15 cellular contexts compared by ENCODE assay signal in the genomic region with DNA sequence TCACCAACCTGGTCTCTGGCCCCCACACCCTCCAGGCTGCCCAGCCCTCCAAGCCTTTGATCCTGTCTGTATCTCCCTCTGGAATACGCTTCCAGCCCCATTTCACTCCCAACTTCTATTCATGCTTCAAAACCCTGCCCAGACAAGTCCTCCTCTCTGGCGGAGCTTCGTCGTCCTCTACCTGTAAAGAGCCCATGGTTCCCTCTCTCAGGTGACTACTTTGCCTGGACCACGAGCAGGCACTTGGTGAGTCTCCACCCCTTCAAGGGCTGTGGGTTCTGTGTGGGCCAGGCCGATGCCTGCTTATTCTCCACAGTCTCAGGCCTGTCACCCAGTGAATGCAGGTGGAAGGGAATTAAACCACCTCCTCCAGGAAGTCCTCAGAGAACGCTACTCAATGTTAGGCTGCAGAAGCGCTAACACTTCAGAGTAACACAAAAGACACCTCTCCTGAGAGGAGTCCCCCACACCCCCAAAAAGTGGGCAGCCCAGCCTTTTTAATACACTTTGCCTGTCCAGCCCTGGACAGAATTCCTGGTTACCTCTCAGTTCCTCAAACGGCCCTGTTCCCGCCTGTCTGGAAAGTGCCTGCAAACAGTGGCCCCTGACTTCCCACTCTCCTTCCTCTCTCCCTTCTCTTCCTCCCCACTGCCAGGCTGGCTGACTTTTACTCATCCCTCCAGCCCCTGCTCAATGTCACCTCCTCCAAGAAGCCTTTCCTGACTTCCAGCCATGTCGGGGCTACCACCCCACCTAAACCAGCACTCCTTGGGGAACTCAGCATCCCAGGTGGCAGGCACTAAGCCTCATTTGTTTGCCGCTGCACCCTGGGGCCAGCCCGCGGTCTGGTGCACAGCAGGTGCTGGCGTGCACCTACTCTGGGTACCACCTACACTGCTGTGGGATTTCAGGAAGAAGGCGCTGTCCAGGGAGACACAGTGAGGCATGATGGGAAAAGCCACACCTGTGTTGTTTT. TPM values are rescaled to one million over a fixed set of nuclear protein-coding genes. Genes with fewer than 3 reads are reported as not detected.
A peak's percentile ranks its signal among the peaks of the same experiment; 100 is the strongest.
DNase-seq lines count a peak whose midpoint lies in the region; ATAC-seq and TF ChIP-seq lines count a peak whose summit lies in the region.
"Had no signal": no experiment of that assay in that cellular context is flagged by ENCODE, and none has a peak within 500 bp of the region (broad histone marks: within the 10 kb centered on the region; RNA-seq: fewer than 3 reads in every experiment).

No MANE protein-coding gene starts in this region.

- H3K27me3 ChIP-seq in OCI-LY3 (ENCODE audit: low read depth, low read length), result no peaks in the 10 kb centered on the region
- H3K27me3 ChIP-seq: upper lobe of left lung had no signal

- no peak for ATAC-seq in activated T-cell treated with anti-CD3 and anti-CD28 coated beads, Interleukin-2, amount 50 U/mL, for 4 hours
- no peak for ATAC-seq in central memory CD8-positive, alpha-beta T cell (replicated peaks; ENCODE audit: extremely low read depth, poor library complexity, severe bottlenecking)
- no peak for ATAC-seq in stimulated activated memory B cell treated with anti-CD40 and anti-IgM and Interleukin-4, amounts not matched to agents 10 μg/mL and 1 μg/mL and 100 μg/mL, for 72 hours
- no peak for ATAC-seq in GM18909 (IDR thresholded peaks at IDR 0.05; ENCODE audit: poor library complexity, unreplicated experiment)
- no peak for ATAC-seq in GM19397 (IDR thresholded peaks at IDR 0.05; ENCODE audit: unreplicated experiment)

- H3K4me3 Mint-ChIP-seq in activated T-cell treated with anti-CD3 and anti-CD28 coated beads, Interleukin-2, amount 50 U/mL, for 4 hours, result peak overlapping the region; percentile 55
- H3K4me3 Mint-ChIP-seq in central memory CD8-positive, alpha-beta T cell, result peak overlapping the region; percentile 87
- peak overlapping the region; percentile 64 for H3K4me3 Mint-ChIP-seq in stimulated activated memory B cell treated with anti-CD40 and anti-IgM and Interleukin-4, amounts not matched to agents 10 μg/mL and 1 μg/mL and 100 μg/mL, for 72 hours

- no peaks in the 10 kb centered on the region for H3K27me3 Mint-ChIP-seq in activated T-cell treated with anti-CD3 and anti-CD28 coated beads, Interleukin-2, amount 50 U/mL, for 4 hours (ENCODE audit: low read depth)
- H3K27me3 Mint-ChIP-seq in central memory CD8-positive, alpha-beta T cell, result no peaks in the 10 kb centered on the region
- H3K27me3 Mint-ChIP-seq in stimulated activated memory B cell treated with anti-CD40 and anti-IgM and Interleukin-4, amounts not matched to agents 10 μg/mL and 1 μg/mL and 100 μg/mL, for 72 hours, result no peaks in the 10 kb centered on the region

- H3K36me3 Mint-ChIP-seq in activated T-cell treated with anti-CD3 and anti-CD28 coated beads, Interleukin-2, amount 50 U/mL, for 4 hours (ENCODE audit: insufficient read depth), result peaks cover 47% of the 10 kb centered on the region
- peaks cover 76% of the 10 kb centered on the region for H3K36me3 Mint-ChIP-seq in central memory CD8-positive, alpha-beta T cell (ENCODE audit: insufficient read depth)
- peaks cover 70% of the 10 kb centered on the region for H3K36me3 Mint-ChIP-seq in stimulated activated memory B cell treated with anti-CD40 and anti-IgM and Interleukin-4, amounts not matched to agents 10 μg/mL and 1 μg/mL and 100 μg/mL, for 72 hours

- peaks cover 82% of the 10 kb centered on the region for H3K36me3 ChIP-seq in OCI-LY3 (replicated peaks; ENCODE audit: low read depth, low read length)
- H3K36me3 ChIP-seq: right atrium auricular region, upper lobe of left lung had no signal

- H3K9ac ChIP-seq in OCI-LY3 (ENCODE audit: low read length), result no peak overlapping the region

- no peak overlapping the region for H3K4me3 ChIP-seq in OCI-LY3 (ENCODE audit: low read length)
- H3K4me3 ChIP-seq: right atrium auricular region, upper lobe of left lung had no signal

- H3K27ac Mint-ChIP-seq in central memory CD8-positive, alpha-beta T cell (ENCODE audit: low read depth), result peak overlapping the region; percentile 90
- H3K27ac Mint-ChIP-seq in stimulated activated memory B cell treated with anti-CD40 and anti-IgM and Interleukin-4, amounts not matched to agents 10 μg/mL and 1 μg/mL and 100 μg/mL, for 72 hours, result peak overlapping the region; percentile 91

- H3K27ac ChIP-seq in OCI-LY3 (ENCODE audit: low read length), result peak overlapping the region; percentile 55
- H3K27ac ChIP-seq: right atrium auricular region had no signal

- H3K9me3 Mint-ChIP-seq in activated T-cell treated with anti-CD3 and anti-CD28 coated beads, Interleukin-2, amount 50 U/mL, for 4 hours, result no peaks in the 10 kb centered on the region
- H3K9me3 Mint-ChIP-seq in central memory CD8-positive, alpha-beta T cell, result no peaks in the 10 kb centered on the region
- H3K9me3 Mint-ChIP-seq in stimulated activated memory B cell treated with anti-CD40 and anti-IgM and Interleukin-4, amounts not matched to agents 10 μg/mL and 1 μg/mL and 100 μg/mL, for 72 hours, result no peaks in the 10 kb centered on the region

- H3K79me2 ChIP-seq in OCI-LY3 (ENCODE audit: low read length), result peaks cover 88% of the 10 kb centered on the region

- peak overlapping the region; percentile 9 for H3K4me2 ChIP-seq in OCI-LY3 (ENCODE audit: low read length)

- peaks cover 94% of the 10 kb centered on the region for H3K4me1 ChIP-seq in OCI-LY3 (ENCODE audit: low read length)

- H2AFZ ChIP-seq in OCI-LY3 (ENCODE audit: low read depth, low read length), result no peak overlapping the region

- no peak for DNase-seq in activated T-cell treated with anti-CD3 and anti-CD28 coated beads, Interleukin-2, amount 50 U/mL, for 4 hours
- DNase-seq in activated T-cell treated with anti-CD3 and anti-CD28 coated beads, Interleukin-2, amount 50 U/mL, for 48 hours, result no peak
- no peak for DNase-seq in central memory CD8-positive, alpha-beta T cell (ENCODE audit: low spot score in 2 of 2)
- no peak for DNase-seq in NCI-H1436 (lab: John Stamatoyannopoulos, UW)
- DNase-seq: caudate nucleus, midbrain, NCI-H1417 treated with DMSO at 0.1 percent for 48 hours, NCI-H774, upper lobe of left lung had no signal

- peaks cover 95% of the 10 kb centered on the region for H3K4me1 Mint-ChIP-seq in activated T-cell treated with anti-CD3 and anti-CD28 coated beads, Interleukin-2, amount 50 U/mL, for 4 hours (ENCODE audit: low read depth)
- peaks cover 95% of the 10 kb centered on the region for H3K4me1 Mint-ChIP-seq in central memory CD8-positive, alpha-beta T cell
- H3K4me1 Mint-ChIP-seq in stimulated activated memory B cell treated with anti-CD40 and anti-IgM and Interleukin-4, amounts not matched to agents 10 μg/mL and 1 μg/mL and 100 μg/mL, for 72 hours, result peaks cover 100% of the 10 kb centered on the region

- peaks cover 77% of the 10 kb centered on the region for H4K20me1 ChIP-seq in OCI-LY3 (ENCODE audit: insufficient read depth, low read length)

- TF ChIP-seq CTCF in OCI-LY3 (IDR thresholded peaks at IDR 0.05; ENCODE audit: low read depth, low read length), result no peak

- no peaks in the 10 kb centered on the region for H3K9me3 ChIP-seq in OCI-LY3 (ENCODE audit: insufficient read depth, low read length)
- H3K9me3 ChIP-seq: right atrium auricular region, upper lobe of left lung had no signal

RNA-seq across cellular contexts. Expression of gene RAC2, which starts 9.0 kb away (rescaled TPM):
- 100 to 1,000 TPM; 388 to 432 (median 395) TPM for total RNA-seq in activated T-cell treated with anti-CD3 and anti-CD28 coated beads, Interleukin-2, amount 50 U/mL, for 4 hours
- total RNA-seq: G401 had no signal

RNA-seq across cellular contexts. Expression of gene SSTR3, which starts 22.7 kb away (rescaled TPM):
- 1 to 10 TPM; 1.7 to 2.3 (median 1.9) TPM for total RNA-seq in activated T-cell treated with anti-CD3 and anti-CD28 coated beads, Interleukin-2, amount 50 U/mL, for 4 hours
- total RNA-seq: G401, right atrium auricular region had no signal

RNA-seq across cellular contexts. Expression of gene C1QTNF6, which starts 47.0 kb away (rescaled TPM):
- total RNA-seq in activated T-cell treated with anti-CD3 and anti-CD28 coated beads, Interleukin-2, amount 50 U/mL, for 4 hours, result 1 to 10 TPM in 2 of 3 donors, under 1 TPM in 1; 0.96 to 2.4 (median 1.2) TPM

RNA-seq across cellular contexts. Expression of gene CYTH4, which starts 47.3 kb away (rescaled TPM):
- 10 to 100 TPM in 1 of 3 donors, 1 to 10 TPM in 2; 9.0 to 10.9 (median 9.7) TPM for total RNA-seq in activated T-cell treated with anti-CD3 and anti-CD28 coated beads, Interleukin-2, amount 50 U/mL, for 4 hours
- total RNA-seq: G401 had no signal
